ENCODE assay signal across 20 cellular contexts in genomic region chr6:43796168-43796567, GRCh38.
"Had no signal": no experiment of that assay in that cellular context is flagged by ENCODE, and none has a peak within 500 bp of the region (broad histone marks: within the 10 kb centered on the region; RNA-seq: fewer than 3 reads in every experiment).

No MANE protein-coding gene starts in this region.

- H3K4me3 ChIP-seq: esophagus squamous epithelium, gastroesophageal sphincter, left ventricle myocardium inferior, lung, ovary, right atrium auricular region, tibial artery, upper lobe of right lung, vagina had no signal

- H3K27ac Mint-ChIP-seq: naive thymus-derived CD4-positive, alpha-beta T cell; nephron progenitor cell had no signal

- H3K9me3 Mint-ChIP-seq: naive thymus-derived CD4-positive, alpha-beta T cell; nephron progenitor cell had no signal

- H3K9me3 ChIP-seq: esophagus squamous epithelium, gastroesophageal sphincter, left ventricle myocardium inferior, ovary, right atrium auricular region, tibial artery, upper lobe of right lung, vagina had no signal

- DNase-seq: dermis blood vessel endothelial cell; esophagus squamous epithelium; foreskin fibroblast; glutamatergic neuron; islet precursor cell; left cardiac atrium; left ventricle myocardium inferior; naive thymus-derived CD4-positive, alpha-beta T cell; nephron progenitor cell; nucleus accumbens; ovary; small intestine; stimulated activated CD4-positive, alpha-beta T cell treated with anti-CD3 and anti-CD28 coated beads, Interleukin-2, amount 100 ng/mL, for 48 hours; stimulated activated naive CD8-positive, alpha-beta T cell treated with anti-CD3 and anti-CD28 coated beads, Interleukin-15, Interleukin-2, amounts not matched to agents 100 U/mL and 50 U/mL, for 24 hours; tibial artery; upper lobe of right lung had no signal

- H3K36me3 ChIP-seq: esophagus squamous epithelium, gastroesophageal sphincter, left ventricle myocardium inferior, ovary, right atrium auricular region, tibial artery, upper lobe of right lung, vagina had no signal

- H3K4me1 ChIP-seq: gastroesophageal sphincter had no signal

- H3K27me3 ChIP-seq: esophagus squamous epithelium, gastroesophageal sphincter, ovary, right atrium auricular region, upper lobe of right lung, vagina had no signal

- H3K27ac ChIP-seq: esophagus squamous epithelium, gastroesophageal sphincter, left ventricle myocardium inferior, ovary, right atrium auricular region, tibial artery, upper lobe of right lung, vagina had no signal

- H3K4me3 Mint-ChIP-seq: naive thymus-derived CD4-positive, alpha-beta T cell; nephron progenitor cell had no signal

- ATAC-seq: gastroesophageal sphincter; left cardiac atrium; stimulated activated naive CD8-positive, alpha-beta T cell treated with anti-CD3 and anti-CD28 coated beads, Interleukin-15, Interleukin-2, amounts not matched to agents 100 U/mL and 50 U/mL, for 24 hours; upper lobe of right lung had no signal

- H3K36me3 Mint-ChIP-seq: naive thymus-derived CD4-positive, alpha-beta T cell had no signal
